ENCODE assay signal across 19 cellular contexts in genomic region chr3:191111722-191112121, GRCh38.
A peak's percentile ranks its signal among the peaks of the same experiment; 100 is the strongest.
DNase-seq lines count a peak whose midpoint lies in the region; ATAC-seq, FAIRE-seq and TF ChIP-seq lines count a peak whose summit lies in the region.
"Had no signal": no experiment of that assay in that cellular context is flagged by ENCODE, and none has a peak within 500 bp of the region (broad histone marks: within the 10 kb centered on the region; RNA-seq: fewer than 3 reads in every experiment).

No MANE protein-coding gene starts in this region.

- no peak overlapping the region for H3K27ac ChIP-seq in IMR-90 (ENCODE audit: insufficient read depth, low read length)
- H3K27ac ChIP-seq in GM12878 (ENCODE audit: control insufficient read depth, insufficient read depth), result no peak overlapping the region
- H3K27ac ChIP-seq in gastrocnemius medialis, result no peak overlapping the region
- H3K27ac ChIP-seq in pancreas, result no peak overlapping the region
- H3K27ac ChIP-seq: BLaER1, KMS-11 had no signal

- H2BK120ac ChIP-seq in IMR-90 (ENCODE audit: low read depth, low read length), result no peak overlapping the region

- H2AFZ ChIP-seq in IMR-90 (replicated peaks; ENCODE audit: low read length, poor library complexity) (no peak overlapping the region), GM12878 (ENCODE audit: control insufficient read depth, low read depth, low read length) (no peak overlapping the region)

- H3K27me3 ChIP-seq in IMR-90 (ENCODE audit: control insufficient read depth, insufficient read depth, low read length), result no peaks in the 10 kb centered on the region
- no peaks in the 10 kb centered on the region; a peak in 1 of 4 replicates for H3K27me3 ChIP-seq in GM12878 (replicated peaks in 1 of 2; ENCODE audit: control insufficient read depth in 2 of 2, insufficient read depth in 2 of 2, low read length in 1 of 2)
- H3K27me3 ChIP-seq in gastrocnemius medialis, result no peaks in the 10 kb centered on the region
- H3K27me3 ChIP-seq in pancreas, result no peaks in the 10 kb centered on the region
- H3K27me3 ChIP-seq: BLaER1 had no signal

- H2BK15ac ChIP-seq in IMR-90 (ENCODE audit: low read depth, low read length), result no peak overlapping the region

- H3K36me3 ChIP-seq in IMR-90 (ENCODE audit: control insufficient read depth, insufficient read depth, low read length), result no peaks in the 10 kb centered on the region
- H3K36me3 ChIP-seq in GM12878 (ENCODE audit: control insufficient read depth in 2 of 2, insufficient read depth in 2 of 2, low read length in 1 of 2), result no peaks in the 10 kb centered on the region
- no peaks in the 10 kb centered on the region for H3K36me3 ChIP-seq in gastrocnemius medialis
- no peaks in the 10 kb centered on the region for H3K36me3 ChIP-seq in pancreas
- H3K36me3 ChIP-seq: BLaER1 had no signal

- H3K4me2 ChIP-seq in IMR-90 (ENCODE audit: low read depth, low read length), result no peak overlapping the region
- no peak overlapping the region for H3K4me2 ChIP-seq in GM12878 (ENCODE audit: control insufficient read depth, insufficient read depth)
- H3K4me2 ChIP-seq: BLaER1, KMS-11 had no signal

- no peak overlapping the region for H3K4ac ChIP-seq in IMR-90 (ENCODE audit: low read depth, low read length)

- H4K20me1 ChIP-seq in IMR-90 (ENCODE audit: insufficient read depth, low read length) (no peaks in the 10 kb centered on the region), GM12878 (ENCODE audit: control insufficient read depth, insufficient read depth) (no peaks in the 10 kb centered on the region)
- H4K20me1 ChIP-seq: BLaER1 had no signal

- DNase-seq in GM12891 (ENCODE audit: insufficient read length, low spot score), result no peak
- no peak for DNase-seq in H54 (ENCODE audit: insufficient read length, low spot score)
- DNase-seq in IMR-90, result no peak
- DNase-seq in GM12878 (ENCODE audit: low read depth, low spot score), result no peak
- no peak for DNase-seq in gastrocnemius medialis
- DNase-seq in nephron progenitor cell, result no peak
- DNase-seq in pancreas, result no peak
- DNase-seq: 8988T; CD4-positive, alpha-beta memory T cell; DMS153; DMS79; GDM1; GOT3; HCEC 1CT; HFFc6 had no signal

- H2BK5ac ChIP-seq in IMR-90 (ENCODE audit: low read depth, low read length, poor library complexity, severe bottlenecking), result no peak overlapping the region

- no peaks in the 10 kb centered on the region for H3K36me3 Mint-ChIP-seq in nephron progenitor cell (ENCODE audit: low read depth)
- H3K36me3 Mint-ChIP-seq: CD14-positive monocyte; CD4-positive, alpha-beta memory T cell had no signal

- H2AK9ac ChIP-seq in IMR-90 (replicated peaks; ENCODE audit: low read depth, low read length, poor library complexity), result no peak overlapping the region

- no peak overlapping the region for H4K91ac ChIP-seq in IMR-90 (ENCODE audit: insufficient read depth, low read depth, low read length)

- no peak overlapping the region for H3K27ac Mint-ChIP-seq in nephron progenitor cell
- H3K27ac Mint-ChIP-seq: CD14-positive monocyte; CD4-positive, alpha-beta memory T cell; HFFc6 had no signal

- intact Hi-C loops in IMR-90 (cut with micrococcal nuclease), result no loop called here
- intact Hi-C loops in GM12878 (cut with micrococcal nuclease; ENCODE audit: unreplicated experiment), result no loop called here
- intact Hi-C loops in gastrocnemius medialis (cut with DNase I; ENCODE audit: low total_unique reads), result no loop called here
- intact Hi-C loops in pancreas (cut with DNase I), result no loop called here

- TF ChIP-seq CTCF in IMR-90 (conservative IDR thresholded peaks at IDR 0.05; ENCODE audit: low read depth, low read length) (no peak), GM12878 (IDR thresholded peaks at IDR 0.05 in 2 of 3, conservative IDR thresholded peaks at IDR 0.05 in 1 of 3; ENCODE audit: control insufficient read depth in 2 of 3, extremely low read depth in 1 of 3, insufficient read depth in 1 of 3, low read depth in 3 of 3, low read length in 3 of 3) (no peak), gastrocnemius medialis (IDR thresholded peaks at IDR 0.05 in 4 of 5, conservative IDR thresholded peaks at IDR 0.05 in 1 of 5) (no peak), nephron progenitor cell (IDR thresholded peaks at IDR 0.05) (no peak), pancreas (IDR thresholded peaks at IDR 0.05) (no peak)

- H3K79me1 ChIP-seq in IMR-90 (ENCODE audit: low read depth in 1 of 2, low read length in 2 of 2), result no peaks in the 10 kb centered on the region

- CTCF ChIA-PET in IMR-90 (lab: Yijun Ruan, JAX), result interaction anchor here (0.7 kb wide), 1 partner anchor 49 kb away, joined by 3 read pairs; no protein-coding TSS in a partner anchor
- CTCF ChIA-PET in GM12878 (lab: Yijun Ruan, JAX), result no interaction called here

- no peak overlapping the region for H4K8ac ChIP-seq in IMR-90 (ENCODE audit: low read depth in 2 of 2, low read length in 2 of 2)

- in situ Hi-C loops in IMR-90 (cut with MboI; ENCODE audit: low sequenced_read_pairs), result no loop called here
- in situ Hi-C loops in GM12878 (cut with MboI), result no loop called here
- in situ Hi-C loops in gastrocnemius medialis (cut with MboI; ENCODE audit: low sequenced_read_pairs in 4 of 4), result no loop called here

- ATAC-seq in IMR-90 (ENCODE audit: low read depth), result no peak
- ATAC-seq in GM12878, result no peak
- no peak for ATAC-seq in GM18867 (IDR thresholded peaks at IDR 0.05; ENCODE audit: unreplicated experiment)
- ATAC-seq in gastrocnemius medialis, result no peak
- no peak for ATAC-seq in pancreas

- H3K4me3 Mint-ChIP-seq in nephron progenitor cell, result no peak overlapping the region
- H3K4me3 Mint-ChIP-seq: CD14-positive monocyte; CD4-positive, alpha-beta memory T cell; HFFc6 had no signal

- no peak overlapping the region for H4K5ac ChIP-seq in IMR-90 (ENCODE audit: low read depth, low read length)

- TF ChIP-seq RAD21 in IMR-90 (IDR thresholded peaks at IDR 0.05; ENCODE audit: low read length) (no peak), GM12878 (IDR thresholded peaks at IDR 0.05; ENCODE audit: insufficient read depth, low read depth, low read length) (no peak)

- H3K9me1 ChIP-seq in IMR-90 (ENCODE audit: insufficient read depth, low read length), result peaks cover 3% of the 10 kb centered on the region

- SMC1A ChIA-PET in GM12878 (lab: Charles Lee; ENCODE audit: uncharacterized antibody, unreplicated experiment), result no interaction called here

- H3K27me3 Mint-ChIP-seq in nephron progenitor cell (ENCODE audit: low read depth, poor library complexity), result no peaks in the 10 kb centered on the region
- H3K27me3 Mint-ChIP-seq: CD4-positive, alpha-beta memory T cell had no signal

- H2AK5ac ChIP-seq in IMR-90 (ENCODE audit: low read depth, low read length), result no peak overlapping the region

- H2BK20ac ChIP-seq in IMR-90 (ENCODE audit: low read depth, low read length), result no peak overlapping the region

- no peaks in the 10 kb centered on the region for H3K9me3 Mint-ChIP-seq in nephron progenitor cell
- H3K9me3 Mint-ChIP-seq: HFFc6 had no signal

- H3K9me3 ChIP-seq in IMR-90 (ENCODE audit: control insufficient read depth, insufficient read depth, low read length) (no peaks in the 10 kb centered on the region), GM12878 (replicated peaks; ENCODE audit: control insufficient read depth, insufficient read depth, low read length) (no peaks in the 10 kb centered on the region), gastrocnemius medialis (no peaks in the 10 kb centered on the region), pancreas (no peaks in the 10 kb centered on the region)

- RAD21 ChIA-PET in GM12878 (lab: Charles Lee; ENCODE audit: unreplicated experiment), result no interaction called here

- POLR2A ChIA-PET in IMR-90 (lab: Charles Lee; ENCODE audit: unreplicated experiment), result no interaction called here
- POLR2A ChIA-PET in GM12878 (lab: Charles Lee), result no interaction called here

- H3K4me3 ChIP-seq in IMR-90 (ENCODE audit: insufficient read depth, low read depth, low read length) (no peak overlapping the region), GM12878 (no peak overlapping the region), gastrocnemius medialis (no peak overlapping the region), pancreas (no peak overlapping the region)
- H3K4me3 ChIP-seq: BLaER1 had no signal

- H3K4me1 ChIP-seq in IMR-90 (ENCODE audit: control insufficient read depth, insufficient read depth, low read length), result no peaks in the 10 kb centered on the region
- H3K4me1 ChIP-seq in GM12878 (ENCODE audit: control insufficient read depth, insufficient read depth, low read length), result no peaks in the 10 kb centered on the region
- no peaks in the 10 kb centered on the region for H3K4me1 ChIP-seq in gastrocnemius medialis
- H3K4me1 ChIP-seq in pancreas, result no peaks in the 10 kb centered on the region
- H3K4me1 ChIP-seq: BLaER1 had no signal

- no peaks in the 10 kb centered on the region for H3K79me2 ChIP-seq in GM12878 (ENCODE audit: control insufficient read depth, insufficient read depth, low read length)

- TF ChIP-seq EP300 in GM12878 (IDR thresholded peaks at IDR 0.05; ENCODE audit: borderline replicate concordance in 1 of 2, control insufficient read depth in 1 of 2, low read depth in 2 of 2, low read length in 2 of 2), result no peak

- peak; percentile 66 for FAIRE-seq in GM12891 (lab: Jason Lieb, UNC)
- peak; percentile 60 for FAIRE-seq in H54 (lab: Jason Lieb, UNC)
- FAIRE-seq in GM12878 (lab: Jason Lieb, UNC), result no peak
- no peak for FAIRE-seq in pancreas (lab: Jason Lieb, UNC)

- H3K18ac ChIP-seq in IMR-90 (ENCODE audit: low read depth, low read length), result no peak overlapping the region

- H3K56ac ChIP-seq in IMR-90 (ENCODE audit: extremely low read depth, insufficient read depth, low read length), result no peak overlapping the region

- H3K23ac ChIP-seq in IMR-90 (ENCODE audit: low read depth, low read length), result no peak overlapping the region

- no peaks in the 10 kb centered on the region for H3K4me1 Mint-ChIP-seq in nephron progenitor cell
- H3K4me1 Mint-ChIP-seq: CD14-positive monocyte; CD4-positive, alpha-beta memory T cell had no signal

- no TSS peak for BruUV-seq in IMR-90 (replicated peaks; lab: Mats Ljungman, UMichigan)
- no TSS peak for BruUV-seq in GM12878 (replicated peaks; lab: Mats Ljungman, UMichigan)

- 0 out of 2 replicates have a peak overlapping the region, but pooled peaks have one; percentile 22 for H3K14ac ChIP-seq in IMR-90 (replicated peaks; ENCODE audit: low read depth, low read length)

- H3K9ac ChIP-seq in IMR-90 (ENCODE audit: low read depth, low read length), result no peak overlapping the region
- no peak overlapping the region for H3K9ac ChIP-seq in GM12878 (ENCODE audit: control insufficient read depth, insufficient read depth, low read length)
- H3K9ac ChIP-seq: BLaER1, KMS-11 had no signal

- WGBS in IMR-90 (ENCODE audit: extremely low coverage in 2 of 2, insufficient read length in 1 of 2), 2 experiments, result no CpG with 5 or more reads among the region's 3 CpGs
- 63% methylated on average over 3 of the region's 3 CpGs for WGBS in GM12878 (ENCODE audit: insufficient coverage, insufficient replicate concordance, low lambda C conversion rate, missing lambda C conversion rate)
- WGBS in pancreas, 2 donors, result 58 to 75% methylated on average over 3 of the region's 3 CpGs

- TF ChIP-seq POLR2A in GM12891 (IDR thresholded peaks at IDR 0.05; ENCODE audit: low read depth, low read length), result no peak
- TF ChIP-seq POLR2A in H54 (IDR thresholded peaks at IDR 0.05; ENCODE audit: low read depth, low read length), result no peak
- no peak for TF ChIP-seq POLR2A in IMR-90 (IDR thresholded peaks at IDR 0.05; ENCODE audit: low read depth, low read length)
- TF ChIP-seq POLR2A in GM12878 (IDR thresholded peaks at IDR 0.05; ENCODE audit: low read depth, low read length), result no peak
- no peak for TF ChIP-seq POLR2A in gastrocnemius medialis (IDR thresholded peaks at IDR 0.05)

- dilution Hi-C loops in IMR-90 (cut with HindIII; ENCODE audit: low sequenced_read_pairs, unreplicated experiment), result no loop called here
